ENCODE assay signal across 19 cellular contexts in the genomic region with DNA sequence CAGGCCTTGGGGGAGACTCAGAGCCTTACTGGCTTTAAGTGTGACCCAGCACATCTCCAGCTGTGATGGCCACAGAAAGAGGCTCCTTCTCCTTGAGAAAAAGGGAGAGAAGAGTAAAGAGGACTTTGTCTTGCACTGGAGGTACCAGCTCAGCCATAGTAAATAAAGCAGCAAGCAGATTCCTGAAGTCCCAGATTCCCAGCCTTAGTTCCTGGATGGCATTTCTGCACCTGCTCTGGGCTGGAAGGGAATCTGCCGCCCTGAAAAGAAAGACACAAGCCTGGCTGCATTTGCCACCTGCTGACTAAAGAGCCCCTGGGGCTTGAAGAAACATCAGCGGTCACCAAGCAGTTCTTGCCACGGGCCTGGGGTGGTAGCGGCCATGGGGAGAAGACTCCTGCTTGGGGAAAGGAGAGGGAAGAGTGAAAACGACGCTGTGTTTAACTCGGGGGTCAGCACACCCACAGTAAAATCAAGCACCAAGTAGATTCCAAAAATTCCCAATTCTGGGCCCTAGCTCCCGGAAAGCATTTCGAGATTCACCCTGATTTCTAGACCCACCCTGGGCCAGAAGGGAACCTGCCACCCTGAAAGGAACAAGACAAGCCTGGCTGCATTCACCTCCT.
"Had no signal": no experiment of that assay in that cellular context is flagged by ENCODE, and none has a peak within 500 bp of the region (broad histone marks: within the 10 kb centered on the region; RNA-seq: fewer than 3 reads in every experiment).

No MANE protein-coding gene starts in this region.

- H3K4me3 Mint-ChIP-seq: activated CD8-positive, alpha-beta T cell treated with anti-CD3 and anti-CD28 coated beads, Interleukin-2, amount 10 ng/mL, durations not matched to agents 7 days and 5 days; activated naive CD8-positive, alpha-beta T cell treated with anti-CD3 and anti-CD28 coated beads for 36 hours; central memory CD8-positive, alpha-beta T cell; memory B cell; natural killer cell; stimulated activated naive CD8-positive, alpha-beta T cell treated with anti-CD3 and anti-CD28 coated beads, Interleukin-15, Interleukin-2, amounts not matched to agents 100 ng/mL and 50 ng/mL, for 24 hours; T-cell; T-helper 2 cell treated with Interferon-gamma antibody and Interleukin-4, amounts not matched to agents 5 μg/mL and 100 μg/mL, for 36 hours had no signal

- H3K9me3 ChIP-seq: gastroesophageal sphincter, prostate gland had no signal

- H3K9me3 Mint-ChIP-seq: activated naive CD8-positive, alpha-beta T cell treated with anti-CD3 and anti-CD28 coated beads for 36 hours; central memory CD8-positive, alpha-beta T cell; memory B cell; natural killer cell; stimulated activated naive CD8-positive, alpha-beta T cell treated with anti-CD3 and anti-CD28 coated beads, Interleukin-15, Interleukin-2, amounts not matched to agents 100 ng/mL and 50 ng/mL, for 24 hours; T-cell; T-helper 2 cell treated with Interferon-gamma antibody and Interleukin-4, amounts not matched to agents 5 μg/mL and 100 μg/mL, for 36 hours had no signal

- H3K36me3 ChIP-seq: gastroesophageal sphincter, prostate gland, WERI-Rb-1 had no signal

- H3K27ac Mint-ChIP-seq: activated CD8-positive, alpha-beta T cell treated with anti-CD3 and anti-CD28 coated beads, Interleukin-2, amount 10 ng/mL, durations not matched to agents 7 days and 5 days; activated naive CD8-positive, alpha-beta T cell treated with anti-CD3 and anti-CD28 coated beads for 36 hours; memory B cell; natural killer cell; stimulated activated naive CD8-positive, alpha-beta T cell treated with anti-CD3 and anti-CD28 coated beads, Interleukin-15, Interleukin-2, amounts not matched to agents 100 ng/mL and 50 ng/mL, for 24 hours; T-cell; T-helper 2 cell treated with Interferon-gamma antibody and Interleukin-4, amounts not matched to agents 5 μg/mL and 100 μg/mL, for 36 hours had no signal

- H3K4me3 ChIP-seq: gastroesophageal sphincter, prostate gland had no signal

- H3K27me3 ChIP-seq: gastroesophageal sphincter had no signal

- H3K4me1 Mint-ChIP-seq: activated naive CD8-positive, alpha-beta T cell treated with anti-CD3 and anti-CD28 coated beads for 36 hours; natural killer cell; T-cell had no signal

- H3K27ac ChIP-seq: epithelial cell of prostate, gastroesophageal sphincter, prostate gland, WERI-Rb-1 had no signal

- ATAC-seq: activated CD8-positive, alpha-beta T cell treated with anti-CD3 and anti-CD28 coated beads, Interleukin-2, amount 10 ng/mL, durations not matched to agents 7 days and 5 days; gastroesophageal sphincter; natural killer cell; T-cell had no signal

- H3K36me3 Mint-ChIP-seq: activated naive CD8-positive, alpha-beta T cell treated with anti-CD3 and anti-CD28 coated beads for 36 hours; natural killer cell; T-cell had no signal

- H3K4me1 ChIP-seq: gastroesophageal sphincter, prostate gland had no signal

- DNase-seq: activated CD4-positive, alpha-beta T cell treated with anti-CD3 and anti-CD28 coated beads, Interleukin-2, amount 50 U/mL, for 1 hour; activated CD4-positive, CD25-positive, alpha-beta regulatory T cell treated with anti-CD3 and anti-CD28 coated beads, Interleukin-2, amount 50 U/mL, for 72 hours; activated CD8-positive, alpha-beta T cell treated with anti-CD3 and anti-CD28 coated beads, Interleukin-2, amount 10 ng/mL, durations not matched to agents 7 days and 5 days; activated naive CD4-positive, alpha-beta T cell treated with Interleukin-2 at 50 U/mL for 16 hours; activated naive CD8-positive, alpha-beta T cell treated with anti-CD3 and anti-CD28 coated beads for 36 hours; cortex of kidney; natural killer cell; stimulated activated CD4-positive, alpha-beta T cell treated with anti-CD3 and anti-CD28 coated beads, Interleukin-12 subunit alpha, Interleukin-12 subunit beta, amount 100 ng/mL, for 4 hours; stimulated activated CD4-positive, alpha-beta T cell treated with anti-CD3 and anti-CD28 coated beads, Interleukin-4, amount 100 ng/mL, for 4 hours; T-cell; trophoblast cell; WERI-Rb-1 had no signal

- H3K27me3 Mint-ChIP-seq: activated naive CD8-positive, alpha-beta T cell treated with anti-CD3 and anti-CD28 coated beads for 36 hours; central memory CD8-positive, alpha-beta T cell; stimulated activated naive CD8-positive, alpha-beta T cell treated with anti-CD3 and anti-CD28 coated beads, Interleukin-15, Interleukin-2, amounts not matched to agents 100 ng/mL and 50 ng/mL, for 24 hours; T-cell had no signal
